ENCODE assay signal across 7 cellular contexts in genomic region chr3:38396239-38396638, GRCh38.
"Had no signal": no experiment of that assay in that cellular context is flagged by ENCODE, and none has a peak within 500 bp of the region (broad histone marks: within the 10 kb centered on the region; RNA-seq: fewer than 3 reads in every experiment).

No MANE protein-coding gene starts in this region.

- H3K4me1 ChIP-seq: HAP-1 had no signal

- H3K27ac ChIP-seq: GM23248, HL-60 had no signal

- H3K9me3 ChIP-seq: HAP-1 had no signal

- H3K4me3 ChIP-seq: GM23248, HAP-1 had no signal

- ATAC-seq: HCT116 had no signal

- DNase-seq: GM23248, GOT3, H7, HFFc6 had no signal
